ENCODE assay signal across 15 cellular contexts in the genomic region with DNA sequence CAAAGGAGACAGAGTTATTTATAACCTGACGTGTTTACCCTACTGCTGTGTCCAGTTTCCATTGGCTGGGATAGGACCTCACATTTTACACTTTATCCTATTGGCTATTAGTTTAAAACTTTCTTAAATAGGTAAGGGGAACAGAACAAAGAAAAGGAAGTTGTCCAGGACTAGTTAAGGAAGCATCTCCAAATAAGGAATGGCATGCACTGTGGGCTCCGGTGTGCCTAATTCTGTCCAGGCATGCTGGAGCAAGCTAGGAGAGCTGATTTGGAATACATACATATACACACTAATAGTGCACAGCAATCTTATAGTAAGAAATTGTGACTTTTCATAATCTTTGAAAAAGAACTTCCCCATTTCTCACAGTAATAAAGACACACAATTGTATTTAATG.
DNase-seq lines count a peak whose midpoint lies in the region; ATAC-seq and TF ChIP-seq lines count a peak whose summit lies in the region.
"Had no signal": no experiment of that assay in that cellular context is flagged by ENCODE, and none has a peak within 500 bp of the region (broad histone marks: within the 10 kb centered on the region; RNA-seq: fewer than 3 reads in every experiment).

No MANE protein-coding gene starts in this region.

- H3K79me2 ChIP-seq in mammary epithelial cell (ENCODE audit: insufficient read depth, low read length): peaks cover 97% of the 10 kb centered on the region

- peak; percentile 13 for ATAC-seq in left colon
- no peak for ATAC-seq in GM19397 (IDR thresholded peaks at IDR 0.05; ENCODE audit: unreplicated experiment)
- no peak for ATAC-seq in HG03378 (IDR thresholded peaks at IDR 0.05; ENCODE audit: unreplicated experiment)
- ATAC-seq: activated CD4-positive, CD25-positive, alpha-beta regulatory T cell treated with anti-CD3 and anti-CD28 coated beads, Interleukin-2, amount 50 U/mL, for 24 hours had no signal

- intact Hi-C loops in mammary epithelial cell (cut with micrococcal nuclease): no loop called here
- intact Hi-C loops in left colon (cut with DNase I, micrococcal nuclease): no loop called here

- peak overlapping the region; percentile 68 for H3K4me2 ChIP-seq in mammary epithelial cell (ENCODE audit: insufficient read depth, low read depth, low read length)

- H3K4me1 ChIP-seq in HEK293 (ENCODE audit: control insufficient read depth, insufficient read depth, low read length) (no peaks in the 10 kb centered on the region), mammary epithelial cell (ENCODE audit: insufficient read depth, low read length) (peaks cover 30% of the 10 kb centered on the region)
- H3K4me1 ChIP-seq: BE2C had no signal

- H3K27ac ChIP-seq in HEK293 (ENCODE audit: extremely low read depth, low read depth, low read length) (no peak overlapping the region), mammary epithelial cell (ENCODE audit: insufficient read depth, low read depth, low read length) (peak overlapping the region; percentile 76)

- H3K36me3 ChIP-seq in HEK293 (ENCODE audit: control insufficient read depth in 2 of 2, insufficient read depth in 1 of 2, low read length in 2 of 2) (peaks cover 5 to 42% of the 10 kb centered on the region in 2 experiments), mammary epithelial cell (ENCODE audit: insufficient read depth, low read length) (peaks cover 9% of the 10 kb centered on the region)
- H3K36me3 ChIP-seq: BE2C had no signal

- in situ Hi-C loops in mammary epithelial cell (cut with MboI; ENCODE audit: low sequenced_read_pairs in 2 of 2): no loop called here

- no peaks in the 10 kb centered on the region for H3K27me3 ChIP-seq in mammary epithelial cell (ENCODE audit: insufficient read depth, low read length)
- H3K27me3 ChIP-seq: BE2C had no signal

- DNase-seq in AG10803 (ENCODE audit: low read depth) (peak; percentile 10), mammary epithelial cell (peak; percentile 70), left colon (no peak), GM10248 (ENCODE audit: extremely low spot score) (no peak), SK-N-DZ (ENCODE audit: low spot score) (no peak)
- DNase-seq: BE2C; effector CD8-positive, alpha-beta T cell; GDM1; NCI-H1092; NCI-H526; stimulated activated CD4-positive, alpha-beta T cell treated with anti-CD3 and anti-CD28 coated beads, Interleukin-12 subunit alpha, Interleukin-12 subunit beta, amount 100 ng/mL, for 4 hours had no signal

- WGBS in mammary epithelial cell (ENCODE audit: low coverage, missing lambda C conversion rate): 7% methylated on average over 2 of the region's 2 CpGs

- H3K4me3 ChIP-seq in AG10803 (ENCODE audit: low read length) (no peak overlapping the region), HEK293 (ENCODE audit: low read depth, low read length) (no peak overlapping the region), mammary epithelial cell (replicated peaks in 1 of 3; ENCODE audit: insufficient read depth in 1 of 3, low read depth in 2 of 3, low read length in 3 of 3) (no peak overlapping the region)

- dilution Hi-C loops in mammary epithelial cell (cut with HindIII; ENCODE audit: low sequenced_read_pairs): no loop called here

- no peaks in the 10 kb centered on the region for H4K20me1 ChIP-seq in mammary epithelial cell (ENCODE audit: insufficient read depth, low read length)

- H3K9me3 ChIP-seq in HEK293 (ENCODE audit: control insufficient read depth, insufficient read depth, low read depth, low read length) (no peaks in the 10 kb centered on the region), mammary epithelial cell (replicated peaks; ENCODE audit: insufficient read depth, low read length) (peaks cover 42% of the 10 kb centered on the region)
- H3K9me3 ChIP-seq: BE2C had no signal

- no peak overlapping the region for H2AFZ ChIP-seq in mammary epithelial cell (ENCODE audit: low read depth, low read length)

- no peak overlapping the region for H3K9ac ChIP-seq in mammary epithelial cell (ENCODE audit: insufficient read depth, low read length)

- TF ChIP-seq CTCF in AG10803 (conservative IDR thresholded peaks at IDR 0.05; ENCODE audit: low read length): no peak
- no peak for TF ChIP-seq CTCF in HEK293 (tag by site-specific recombination; IDR thresholded peaks at IDR 0.05)
- no peak for TF ChIP-seq CTCF in mammary epithelial cell (conservative IDR thresholded peaks at IDR 0.05 in 1 of 2, IDR thresholded peaks at IDR 0.05 in 1 of 2; ENCODE audit: extremely low read depth in 1 of 2, insufficient read depth in 1 of 2, low read depth in 1 of 2, low read length in 2 of 2)
- no peak for TF ChIP-seq CTCF in GM10248 (IDR thresholded peaks at IDR 0.05; ENCODE audit: control extremely low read depth, extremely low read depth, low read depth, missing control alignments)

- CTCF ChIA-PET in HEK293 (lab: Yijun Ruan, JAX): no interaction called here
- CTCF ChIA-PET in mammary epithelial cell (lab: Charles Lee; ENCODE audit: low non-redundant PET): no interaction called here
- CTCF ChIA-PET in GM10248 (lab: Yijun Ruan, JAX): interaction anchor here (1.3 to 8.2 kb wide), 2 partner anchors 8 to 13 kb away, joined by 3 to 52 read pairs; no protein-coding TSS in a partner anchor

- BruUV-seq in mammary epithelial cell (replicated peaks; lab: Mats Ljungman, UMichigan): no TSS peak

- POLR2A ChIA-PET in HEK293 (lab: Yijun Ruan, JAX): no interaction called here
- POLR2A ChIA-PET in GM10248 (lab: Yijun Ruan, JAX): no interaction called here

TF ChIP-seq in HEK293, 187 proteins besides CTCF, POLR2A, EP300 and RAD21:
- TF ChIP-seq ZFP69B (tag by site-specific recombination; IDR thresholded peaks at IDR 0.05) (no peak), ZNF561 (tag by site-specific recombination; IDR thresholded peaks at IDR 0.05; ENCODE audit: borderline replicate concordance) (no peak), SETDB1 (IDR thresholded peaks at IDR 0.05; ENCODE audit: insufficient read length, low read length) (peak; percentile 9), ZNF169 (tag by site-specific recombination; IDR thresholded peaks at IDR 0.05) (no peak), ZNF24 (tag by site-specific recombination; IDR thresholded peaks at IDR 0.05) (no peak), GLI4 (tag by site-specific recombination; IDR thresholded peaks at IDR 0.05) (no peak)

Comparison
In these comparisons a context has a peak if more than half of its experiments do, and no peak if none do; other contexts are left out.
1. DNase-seq: peak in AG10803 (single experiment) and mammary epithelial cell (single experiment); none in left colon (0 of 2), GM10248 (single experiment) and SK-N-DZ (single experiment).